Comparison of ENCODE assay signal across 19 cellular contexts in the genomic region with DNA sequence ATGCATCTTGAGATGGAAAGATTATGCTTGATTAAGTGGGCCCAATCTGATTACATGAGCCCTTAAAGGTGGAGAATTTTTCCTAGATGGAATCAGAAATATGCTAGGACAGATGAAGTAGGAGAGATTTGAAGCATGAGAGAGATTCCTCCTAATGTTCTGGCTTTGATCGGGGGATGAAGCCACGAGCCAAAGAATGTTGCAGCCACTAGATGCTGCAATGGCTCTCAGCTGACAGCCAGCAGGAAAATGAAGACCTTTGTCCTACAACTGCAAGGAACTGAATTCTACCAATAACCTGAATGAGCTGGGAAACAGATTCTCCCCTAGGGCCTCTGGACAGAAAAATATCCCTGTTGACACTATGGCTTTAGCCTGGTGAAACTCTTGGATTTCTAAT.
"Had no signal": no experiment of that assay in that cellular context is flagged by ENCODE, and none has a peak within 500 bp of the region (broad histone marks: within the 10 kb centered on the region; RNA-seq: fewer than 3 reads in every experiment).

No MANE protein-coding gene starts in this region.

- ATAC-seq: Panc1, PC-3 had no signal

- H3K27ac ChIP-seq: RWPE1 had no signal

- DNase-seq: KBM-7; NCI-H1092; NCI-H1105 treated with DMSO at 0.1 percent for 48 hours; NCI-H1417 treated with DMSO at 0.1 percent for 48 hours; NCI-H146; NCI-H1694 treated with DMSO at 0.1 percent for 48 hours; NCI-H1930; NCI-H2081; NCI-H2107; NCI-H2227 treated with DMSO at 0.1 percent for 48 hours; NCI-H524; NCI-H526 treated with DMSO at 0.1 percent for 48 hours; NCI-H748 treated with DMSO at 0.1 percent for 48 hours; NK-92 treated with Interleukin-12 subunit alpha and Interleukin-12 subunit beta, amount 100 ng/mL, for 24 hours; PC-3; SHP77; SK-N-SH had no signal

- H3K9me3 ChIP-seq: SK-N-SH had no signal
